In genomic region chr15:40754883-40755815, GRCh38 we compare ENCODE assay signal across 7 cellular contexts.
DNase-seq lines count a peak whose midpoint lies in the region; ATAC-seq, FAIRE-seq and TF ChIP-seq lines count a peak whose summit lies in the region.

TSS of gene RMDN3 (minus strand) at chr15:40755254. CDS start at chr15:40754783, 471 bp downstream.

- TF ChIP-seq CTCF in astrocyte of the cerebellum (IDR thresholded peaks at IDR 0.05; ENCODE audit: low read depth, low read length, missing control alignments) (no peak), retinal pigment epithelial cell (conservative IDR thresholded peaks at IDR 0.05; ENCODE audit: low read depth, low read length) (no peak)

- in situ Hi-C loops in astrocyte of the cerebellum (cut with HindIII; ENCODE audit: low sequenced_read_pairs), result no loop called here

- peak within 1 kb of the TSS; percentile 98 for H3K4me3 ChIP-seq in astrocyte of the cerebellum (ENCODE audit: low read depth, low read length)
- H3K4me3 ChIP-seq in retinal pigment epithelial cell (ENCODE audit: low read length), result peak within 1 kb of the TSS; percentile 95

- DNase-seq in GM18507 (ENCODE audit: extremely low spot score, insufficient read length, low read depth) (peak; percentile 96), NCI-H2081 treated with DMSO at 0.1 percent for 48 hours (lab: John Stamatoyannopoulos, UW) (peak; percentile 66), T1000 (lab: John Stamatoyannopoulos, UW) (peak; percentile 86), astrocyte of the cerebellum (ENCODE audit: low read depth) (peak; percentile 73), hepatic stellate cell (ENCODE audit: low spot score) (peak; percentile 90), retinal pigment epithelial cell (ENCODE audit: low read depth) (peak; percentile 53)

- peak; percentile 89 for FAIRE-seq in GM18507 (lab: Jason Lieb, UNC)

- peak; percentile 65 for ATAC-seq in HG02973 (IDR thresholded peaks at IDR 0.05; ENCODE audit: unreplicated experiment)

Comparison
In these comparisons a context has a peak if more than half of its experiments do, and no peak if none do; other contexts are left out.
1. Peak in every context shown above with its lines: DNase-seq, ATAC-seq and H3K4me3 ChIP-seq.